26 cellular contexts compared by ENCODE assay signal in genomic region chr1:178740924-178741323, GRCh38.
"Had no signal": no experiment of that assay in that cellular context is flagged by ENCODE, and none has a peak within 500 bp of the region (broad histone marks: within the 10 kb centered on the region; RNA-seq: fewer than 3 reads in every experiment).

No MANE protein-coding gene starts in this region.

- H3K9me3 ChIP-seq: esophagus squamous epithelium, gastrocnemius medialis, left lung, lower lobe of right lung had no signal

- H3K27ac Mint-ChIP-seq: dendritic cell treated with granulocyte-macrophage colony-stimulating factor and Interleukin-4, amounts not matched to agents 40 ng/mL and 50 ng/mL, for 4 days; effector memory CD8-positive, alpha-beta T cell; endodermal cell; naive thymus-derived CD4-positive, alpha-beta T cell had no signal

- H3K27ac ChIP-seq: coronary artery, epithelial cell of prostate, esophagus squamous epithelium, gastrocnemius medialis, heart right ventricle, left lung, lower lobe of right lung had no signal

- H3K4me1 Mint-ChIP-seq: endodermal cell had no signal

- DNase-seq: effector CD8-positive, alpha-beta T cell; effector memory CD8-positive, alpha-beta T cell; endodermal cell; erythroblast; esophagus squamous epithelium; foreskin fibroblast; foreskin melanocyte; gastrocnemius medialis; glutamatergic neuron; head of caudate nucleus; heart right ventricle; hippocampal formation; left cardiac atrium; left lung; left ventricle myocardium superior; lower lobe of right lung; mesendoderm; midbrain; naive thymus-derived CD4-positive, alpha-beta T cell had no signal

- H3K27me3 ChIP-seq: esophagus squamous epithelium, gastrocnemius medialis, heart right ventricle, left lung had no signal

- ATAC-seq: effector memory CD8-positive, alpha-beta T cell; esophagus mucosa; gastrocnemius medialis; heart right ventricle; left cardiac atrium; left lung; left ventricle myocardium superior; lower lobe of right lung; naive thymus-derived CD4-positive, alpha-beta T cell had no signal

- H3K4me1 ChIP-seq: gastrocnemius medialis, left lung, lower lobe of right lung had no signal

- H3K4me3 Mint-ChIP-seq: dendritic cell treated with granulocyte-macrophage colony-stimulating factor and Interleukin-4, amounts not matched to agents 40 ng/mL and 50 ng/mL, for 4 days; effector memory CD8-positive, alpha-beta T cell; endodermal cell; naive thymus-derived CD4-positive, alpha-beta T cell had no signal

- H3K36me3 ChIP-seq: gastrocnemius medialis, heart right ventricle, left lung, lower lobe of right lung had no signal

- H3K9me3 Mint-ChIP-seq: dendritic cell treated with granulocyte-macrophage colony-stimulating factor and Interleukin-4, amounts not matched to agents 40 ng/mL and 50 ng/mL, for 4 days; effector memory CD8-positive, alpha-beta T cell had no signal

- H3K4me3 ChIP-seq: coronary artery, esophagus squamous epithelium, gastrocnemius medialis, heart right ventricle, left lung, lower lobe of right lung had no signal

- FAIRE-seq: colon, endometrium, islet of Langerhans had no signal

- H3K27me3 Mint-ChIP-seq: dendritic cell treated with granulocyte-macrophage colony-stimulating factor and Interleukin-4, amounts not matched to agents 40 ng/mL and 50 ng/mL, for 4 days; naive thymus-derived CD4-positive, alpha-beta T cell had no signal
